ENCODE assay signal across 9 cellular contexts in genomic region chr12:27284751-27285150, GRCh38. TPM values are rescaled to one million over a fixed set of nuclear protein-coding genes. Genes with fewer than 3 reads are reported as not detected.
A peak's percentile ranks its signal among the peaks of the same experiment; 100 is the strongest.
DNase-seq lines count a peak whose midpoint lies in the region; ATAC-seq and TF ChIP-seq lines count a peak whose summit lies in the region.
"Had no signal": no experiment of that assay in that cellular context is flagged by ENCODE, and none has a peak within 500 bp of the region (broad histone marks: within the 10 kb centered on the region; RNA-seq: fewer than 3 reads in every experiment).

No MANE protein-coding gene starts in this region.

- H3K4me1 Mint-ChIP-seq in Caco-2 (ENCODE audit: low read depth, unreplicated experiment): peaks cover 18% of the 10 kb centered on the region
- no peaks in the 10 kb centered on the region for H3K4me1 Mint-ChIP-seq in activated T-helper 17 cell treated with anti-CD3 and anti-CD28 coated beads, Interleukin-2, amount 50 U/mL, for 72 hours

- no peaks in the 10 kb centered on the region for H3K27me3 ChIP-seq in Caco-2 (replicated peaks; ENCODE audit: control insufficient read depth, insufficient read depth, low read length)

- H3K9me3 ChIP-seq in Caco-2: no peaks in the 10 kb centered on the region

- POLR2A ChIA-PET in Caco-2 (lab: Charles Lee): no interaction called here

- CTCF ChIA-PET in Caco-2 (lab: Charles Lee): interaction anchor here (1.1 kb wide), 1 partner anchor 452 kb away, joined by 3 read pairs; the partner anchor contains the start of gene ITPR2

- DNase-seq in Right ventricle myocardium inferior (ENCODE audit: missing footprints) (no peak), cardiac septum (ENCODE audit: low spot score) (no peak), Right ventricle myocardium superior (no peak), NK-92 (lab: John Stamatoyannopoulos, UW; ENCODE audit: unreplicated experiment) (no peak), Caco-2 (no peak)
- DNase-seq: PC-9 had no signal

- H3K27ac Mint-ChIP-seq in Caco-2 (ENCODE audit: unreplicated experiment): no peak overlapping the region
- H3K27ac Mint-ChIP-seq in activated T-helper 17 cell treated with anti-CD3 and anti-CD28 coated beads, Interleukin-2, amount 50 U/mL, for 72 hours: no peak overlapping the region

- no peak for TF ChIP-seq CTCF in Caco-2 (IDR thresholded peaks at IDR 0.05; ENCODE audit: insufficient read depth in 1 of 2, low read depth in 1 of 2, low read length in 1 of 2, severe bottlenecking in 1 of 2, unreplicated experiment in 1 of 2)

- no TSS peak for BruUV-seq in Caco-2 (replicated peaks; lab: Mats Ljungman, UMichigan)

- no peaks in the 10 kb centered on the region for H3K36me3 Mint-ChIP-seq in Caco-2 (ENCODE audit: insufficient read depth, unreplicated experiment)
- no peaks in the 10 kb centered on the region for H3K36me3 Mint-ChIP-seq in activated T-helper 17 cell treated with anti-CD3 and anti-CD28 coated beads, Interleukin-2, amount 50 U/mL, for 72 hours (ENCODE audit: low read depth)

- H3K4me3 ChIP-seq in Caco-2 (ENCODE audit: low read depth, low read length): no peak overlapping the region
- H3K4me3 ChIP-seq: PC-9 had no signal

- H3K36me3 ChIP-seq in Caco-2 (ENCODE audit: control insufficient read depth, insufficient read depth, low read length): no peaks in the 10 kb centered on the region

- intact Hi-C loops in Right ventricle myocardium inferior (cut with DNase I): loop anchor here (10.0 kb wide), 1 partner anchor 90 kb away; no protein-coding TSS in a partner anchor
- intact Hi-C loops in cardiac septum (cut with DNase I): loop anchor here (5.0 kb wide), 1 partner anchor 37 kb away; no protein-coding TSS in a partner anchor
- intact Hi-C loops in Right ventricle myocardium superior (cut with DNase I): no loop called here
- intact Hi-C loops in Caco-2 (cut with micrococcal nuclease; ENCODE audit: unreplicated experiment): loop anchor here (5.0 kb wide), 1 partner anchor 87 kb away; no protein-coding TSS in a partner anchor

- ATAC-seq in Right ventricle myocardium inferior: peak; percentile 36
- ATAC-seq in HG03571 (IDR thresholded peaks at IDR 0.05; ENCODE audit: unreplicated experiment): peak; percentile 56
- ATAC-seq in Right ventricle myocardium superior (ENCODE audit: poor library complexity): peak; percentile 28
- no peak for ATAC-seq in HG03025 (IDR thresholded peaks at IDR 0.05; ENCODE audit: low FRiP score, unreplicated experiment)
- no peak for ATAC-seq in activated T-helper 17 cell treated with anti-CD3 and anti-CD28 coated beads, Interleukin-2, amount 50 U/mL, for 72 hours (replicated peaks)

- H3K4me3 Mint-ChIP-seq in Caco-2 (ENCODE audit: unreplicated experiment): no peak overlapping the region
- H3K4me3 Mint-ChIP-seq in activated T-helper 17 cell treated with anti-CD3 and anti-CD28 coated beads, Interleukin-2, amount 50 U/mL, for 72 hours: no peak overlapping the region

- H3K9me3 Mint-ChIP-seq in Caco-2 (ENCODE audit: unreplicated experiment): no peaks in the 10 kb centered on the region
- no peaks in the 10 kb centered on the region for H3K9me3 Mint-ChIP-seq in activated T-helper 17 cell treated with anti-CD3 and anti-CD28 coated beads, Interleukin-2, amount 50 U/mL, for 72 hours

- no peaks in the 10 kb centered on the region for H3K27me3 Mint-ChIP-seq in Caco-2 (ENCODE audit: insufficient read depth, unreplicated experiment)
- no peaks in the 10 kb centered on the region for H3K27me3 Mint-ChIP-seq in activated T-helper 17 cell treated with anti-CD3 and anti-CD28 coated beads, Interleukin-2, amount 50 U/mL, for 72 hours

- peaks cover 25% of the 10 kb centered on the region for H3K4me1 ChIP-seq in Caco-2

RNA-seq across cellular contexts. Expression of gene STK38L, which starts 40.7 kb away (rescaled TPM):
- total RNA-seq in Right ventricle myocardium inferior (48.7 TPM), cardiac septum (269 TPM), Right ventricle myocardium superior (55.1 TPM), Caco-2 (2022) (52.0 and 59.4 TPM in 2 replicates)
- total RNA-seq in activated T-helper 17 cell treated with anti-CD3 and anti-CD28 coated beads, Interleukin-2, amount 50 U/mL, for 72 hours: 10 to 100 TPM; 14.5 to 21.0 TPM

RNA-seq across cellular contexts. Expression of gene BMAL2, which starts 47.9 kb away (rescaled TPM):
- total RNA-seq in Right ventricle myocardium inferior: 1.2 TPM
- total RNA-seq in cardiac septum: 8.9 TPM
- total RNA-seq in Right ventricle myocardium superior: 1.1 TPM
- total RNA-seq in Caco-2 (2022): 35.4 and 36.0 TPM in 2 replicates
- total RNA-seq in activated T-helper 17 cell treated with anti-CD3 and anti-CD28 coated beads, Interleukin-2, amount 50 U/mL, for 72 hours: 10 to 100 TPM; 12.0 to 19.9 TPM

Comparison
In these comparisons a context has a peak if more than half of its experiments do, and no peak if none do; other contexts are left out.
1. ATAC-seq: peak in Right ventricle myocardium inferior (single experiment), HG03571 (single experiment) and Right ventricle myocardium superior (single experiment); none in HG03025 (single experiment) and activated T-helper 17 cell treated with anti-CD3 and anti-CD28 coated beads, Interleukin-2, amount 50 U/mL, for 72 hours (single experiment).